ENCODE assay signal across 20 cellular contexts in the genomic region with DNA sequence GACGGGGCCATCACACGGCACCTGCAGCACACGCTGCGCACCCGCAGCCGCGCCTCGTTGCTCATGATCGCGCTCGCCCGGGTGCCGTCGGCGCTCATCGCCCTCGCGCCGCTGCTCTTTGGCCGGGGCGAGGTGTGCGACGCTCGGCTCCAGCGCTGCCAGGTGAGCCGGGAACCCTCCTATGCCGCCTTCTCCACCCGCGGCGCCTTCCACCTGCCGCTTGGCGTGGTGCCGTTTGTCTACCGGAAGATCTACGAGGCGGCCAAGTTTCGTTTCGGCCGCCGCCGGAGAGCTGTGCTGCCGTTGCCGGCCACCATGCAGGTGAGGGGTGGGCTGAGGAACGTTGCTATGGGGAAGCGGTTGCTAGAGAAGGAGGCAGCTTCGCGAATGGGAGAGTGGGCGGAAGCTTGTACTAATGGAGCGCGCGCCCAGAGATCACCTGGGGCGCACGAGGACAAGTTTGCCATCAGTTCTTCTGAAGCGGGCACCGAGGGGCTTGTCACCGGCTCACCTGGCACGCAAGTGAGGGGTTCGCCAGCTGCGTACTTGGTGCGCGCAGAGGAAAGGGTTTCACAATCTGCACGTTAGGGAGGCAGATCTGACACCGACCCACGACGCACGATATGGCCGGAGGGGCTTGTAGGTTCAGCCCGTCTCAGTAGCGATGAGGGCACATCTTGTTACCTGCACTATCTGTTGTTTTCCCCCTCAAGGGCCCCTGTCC.
"Had no signal": no experiment of that assay in that cellular context is flagged by ENCODE, and none has a peak within 500 bp of the region (broad histone marks: within the 10 kb centered on the region; RNA-seq: fewer than 3 reads in every experiment).

No MANE protein-coding gene starts in this region.

- H3K27me3 ChIP-seq: brain microvascular endothelial cell had no signal

- DNase-seq: activated B cell treated with CpG ODN at 0.5 μM for 24 hours; activated CD4-positive, alpha-beta T cell treated with anti-CD3 and anti-CD28 coated beads for 48 hours; activated CD8-positive, alpha-beta memory T cell treated with anti-CD3 and anti-CD28 coated beads, Interleukin-2, amount 50 U/mL, for 4 hours; activated CD8-positive, alpha-beta T cell treated with anti-CD3 and anti-CD28 coated beads, Interleukin-2, amount 10 ng/mL, durations not matched to agents 7 days and 5 days; activated gamma-delta T cell treated with Interleukin-2 at 50 U/mL for 16 hours; activated T-cell treated with anti-CD3 and anti-CD28 coated beads, Interleukin-2, amount 50 U/mL, for 72 hours; amygdala; brain microvascular endothelial cell; effector CD8-positive, alpha-beta T cell; gastrocnemius medialis; heart left ventricle; immature natural killer cell; stimulated activated CD4-positive, alpha-beta T cell treated with anti-CD3 and anti-CD28 coated beads, Interleukin-15, amount 100 ng/mL, for 24 hours; stimulated activated CD4-positive, alpha-beta T cell treated with anti-CD3 and anti-CD28 coated beads, Interleukin-4, amount 100 ng/mL, for 1 hour; stimulated activated naive CD4-positive, alpha-beta T cell treated with Interleukin-2 at 50 U/mL for 16 hours; substantia nigra; T-helper 2 cell had no signal

- H3K4me3 ChIP-seq: heart left ventricle, lung, pancreas, skin epidermis had no signal

- H3K27ac ChIP-seq: brain microvascular endothelial cell, gastrocnemius medialis, heart left ventricle, pancreas, skin epidermis had no signal

- H3K9me3 ChIP-seq: gastrocnemius medialis, pancreas had no signal

- ATAC-seq: activated CD8-positive, alpha-beta T cell treated with anti-CD3 and anti-CD28 coated beads, Interleukin-2, amount 10 ng/mL, durations not matched to agents 7 days and 5 days; activated T-cell treated with anti-CD3 and anti-CD28 coated beads, Interleukin-2, amount 50 U/mL, for 72 hours; gastrocnemius medialis had no signal

- H3K36me3 ChIP-seq: brain microvascular endothelial cell, gastrocnemius medialis, heart left ventricle, pancreas had no signal

- H3K4me1 ChIP-seq: gastrocnemius medialis, heart left ventricle, pancreas had no signal
